ENCODE assay signal across 30 cellular contexts in genomic region chr16:22789281-22789945, GRCh38. TPM values are rescaled to one million over a fixed set of nuclear protein-coding genes. Genes with fewer than 3 reads are reported as not detected.
A peak's percentile ranks its signal among the peaks of the same experiment; 100 is the strongest.
DNase-seq lines count a peak whose midpoint lies in the region; ATAC-seq, FAIRE-seq and TF ChIP-seq lines count a peak whose summit lies in the region.
"Had no signal": no experiment of that assay in that cellular context is flagged by ENCODE, and none has a peak within 500 bp of the region (broad histone marks: within the 10 kb centered on the region; RNA-seq: fewer than 3 reads in every experiment).

No MANE protein-coding gene starts in this region.

- no peak for ATAC-seq in activated T-helper 17 cell treated with anti-CD3 and anti-CD28 coated beads, Interleukin-2, amount 50 U/mL, for 72 hours (replicated peaks)
- ATAC-seq: activated naive CD4-positive, alpha-beta T cell treated with anti-CD3 and anti-CD28 coated beads, Interleukin-2, amount 50 U/mL, for 72 hours; gastroesophageal sphincter; K562; psoas muscle; T-helper 17 cell had no signal

- DNase-seq in DMS53 (lab: John Stamatoyannopoulos, UW) = peak; percentile 3
- no peak for DNase-seq in DMS53 treated with DMSO at 0.1 percent for 48 hours (lab: John Stamatoyannopoulos, UW; ENCODE audit: unreplicated experiment)
- peak; percentile 78 for DNase-seq in M059J (ENCODE audit: low read depth)
- peak; percentile 73 for DNase-seq in epithelial cell of esophagus (ENCODE audit: low read depth)
- peak; percentile 48 for DNase-seq in urothelium cell line (ENCODE audit: low spot score)
- no peak for DNase-seq in cerebellar cortex (ENCODE audit: low spot score)
- DNase-seq in MV-4-11 (lab: John Stamatoyannopoulos, UW) = no peak
- DNase-seq: activated CD4-positive, alpha-beta T cell treated with anti-CD3 and anti-CD28 coated beads, Interleukin-2, amount 50 U/mL, for 1 hour; AML-193; cerebellar nuclear complex; DND-41; hypothalamus; NCI-H1092; NCI-H1930; OCI-M1; psoas muscle; spleen; stimulated activated CD4-positive, alpha-beta T cell treated with anti-CD3 and anti-CD28 coated beads, Interleukin-4, amount 100 ng/mL, for 1 hour; stimulated activated naive CD4-positive, alpha-beta T cell; T-helper 17 cell; testis; WERI-Rb-1 had no signal

- H3K4me3 ChIP-seq in epithelial cell of esophagus (ENCODE audit: low read length) = no peak overlapping the region
- H3K4me3 ChIP-seq: gastroesophageal sphincter, K562, lung, psoas muscle, SJSA1, spleen, testis had no signal

- no peak for TF ChIP-seq CTCF in epithelial cell of esophagus (IDR thresholded peaks at IDR 0.05; ENCODE audit: insufficient read depth, low read depth, low read length, missing control alignments)

- no peak overlapping the region for H3K27ac Mint-ChIP-seq in activated T-helper 17 cell treated with anti-CD3 and anti-CD28 coated beads, Interleukin-2, amount 50 U/mL, for 72 hours
- H3K27ac Mint-ChIP-seq: activated naive CD4-positive, alpha-beta T cell treated with anti-CD3 and anti-CD28 coated beads, Interleukin-2, amount 50 U/mL, for 72 hours; T-helper 17 cell had no signal

- no peaks in the 10 kb centered on the region for H3K36me3 Mint-ChIP-seq in activated T-helper 17 cell treated with anti-CD3 and anti-CD28 coated beads, Interleukin-2, amount 50 U/mL, for 72 hours (ENCODE audit: low read depth)
- H3K36me3 Mint-ChIP-seq: activated naive CD4-positive, alpha-beta T cell treated with anti-CD3 and anti-CD28 coated beads, Interleukin-2, amount 50 U/mL, for 72 hours had no signal

- H3K4me1 Mint-ChIP-seq in activated T-helper 17 cell treated with anti-CD3 and anti-CD28 coated beads, Interleukin-2, amount 50 U/mL, for 72 hours = no peaks in the 10 kb centered on the region
- H3K4me1 Mint-ChIP-seq: T-helper 17 cell had no signal

- H3K9me3 Mint-ChIP-seq in activated T-helper 17 cell treated with anti-CD3 and anti-CD28 coated beads, Interleukin-2, amount 50 U/mL, for 72 hours = no peaks in the 10 kb centered on the region

- no peak for FAIRE-seq in urothelium cell line (lab: Jason Lieb, UNC)
- FAIRE-seq: astrocyte, islet of Langerhans, K562 had no signal

- peaks cover 19% of the 10 kb centered on the region for H3K27me3 Mint-ChIP-seq in activated T-helper 17 cell treated with anti-CD3 and anti-CD28 coated beads, Interleukin-2, amount 50 U/mL, for 72 hours

- no peak overlapping the region for H3K4me3 Mint-ChIP-seq in activated T-helper 17 cell treated with anti-CD3 and anti-CD28 coated beads, Interleukin-2, amount 50 U/mL, for 72 hours
- H3K4me3 Mint-ChIP-seq: T-helper 17 cell had no signal

RNA-seq across cellular contexts. Expression of gene HS3ST2, which starts 24.5 kb away (rescaled TPM):
- total RNA-seq in M059J (2014; rRNA removed; shearing (Covaris generic)) = not detected in 2 replicates
- total RNA-seq in activated T-helper 17 cell treated with anti-CD3 and anti-CD28 coated beads, Interleukin-2, amount 50 U/mL, for 72 hours = not detected
- total RNA-seq: activated naive CD4-positive, alpha-beta T cell treated with anti-CD3 and anti-CD28 coated beads, Interleukin-2, amount 50 U/mL, for 72 hours; K562; SJSA1; T-helper 17 cell had no signal

Comparison
In these comparisons a context has a peak if more than half of its experiments do, and no peak if none do; other contexts are left out.
1. DNase-seq: peak in DMS53 (single experiment), M059J (single experiment), epithelial cell of esophagus (single experiment) and urothelium cell line (single experiment); none in DMS53 treated with DMSO at 0.1 percent for 48 hours (single experiment), cerebellar cortex (single experiment) and MV-4-11 (single experiment).